10 cellular contexts compared by ENCODE assay signal in genomic region chr5:127153521-127153920, GRCh38.
"Had no signal": no experiment of that assay in that cellular context is flagged by ENCODE, and none has a peak within 500 bp of the region (broad histone marks: within the 10 kb centered on the region; RNA-seq: fewer than 3 reads in every experiment).

No MANE protein-coding gene starts in this region.

- H3K4me1 Mint-ChIP-seq: GM23338, H9 had no signal

- H3K4me3 Mint-ChIP-seq: GM23338, H9, HFFc6 had no signal

- H3K9me3 ChIP-seq: HAP-1 had no signal

- H3K27ac ChIP-seq: GM23248 had no signal

- H3K4me3 ChIP-seq: GM23248, GM23338, HAP-1 had no signal

- H3K4me2 ChIP-seq: GM23338 had no signal

- ATAC-seq: GM23338, HCT116 had no signal

- H2AFZ ChIP-seq: GM23248, GM23338 had no signal

- H3K27ac Mint-ChIP-seq: GM23338, H9, HFFc6 had no signal

- H3K4me1 ChIP-seq: HAP-1 had no signal

- H3K36me3 ChIP-seq: HAP-1 had no signal

- H3K9ac ChIP-seq: GM23248 had no signal

- FAIRE-seq: H54 had no signal

- DNase-seq: GM23248, GOT3, H7, H9, HCEC 1CT, HFFc6 had no signal
